In genomic region chr17:30101686-30102390, GRCh38 we compare ENCODE assay signal across 14 cellular contexts. TPM values are rescaled to one million over a fixed set of nuclear protein-coding genes. Genes with fewer than 3 reads are reported as not detected.
DNase-seq lines count a peak whose midpoint lies in the region; ATAC-seq, FAIRE-seq and TF ChIP-seq lines count a peak whose summit lies in the region.
"Had no signal": no experiment of that assay in that cellular context is flagged by ENCODE, and none has a peak within 500 bp of the region (broad histone marks: within the 10 kb centered on the region; RNA-seq: fewer than 3 reads in every experiment).

No MANE protein-coding gene starts in this region.

- DNase-seq in HepG2 (ENCODE audit: low spot score) (no peak), right lobe of liver (no peak), dermis blood vessel endothelial cell (peak; percentile 31), iris pigment epithelial cell (ENCODE audit: low read depth) (peak; percentile 18), BE2C (no peak), aorta (no peak), NCI-H2196 (lab: John Stamatoyannopoulos, UW; ENCODE audit: unreplicated experiment) (no peak)
- DNase-seq: Caco-2; CD8-positive, alpha-beta memory T cell; GF-D8; HCEC 1CT had no signal

- H3K4me2 ChIP-seq in HepG2 (ENCODE audit: low read depth, low read length) = peak overlapping the region; percentile 20; the same call in 1 of the 2 replicates
- H3K4me2 ChIP-seq: BLaER1 had no signal

- no peak for FAIRE-seq in HepG2 (lab: Jason Lieb, UNC)

- intact Hi-C loops in HepG2 (cut with micrococcal nuclease; ENCODE audit: unreplicated experiment) (no loop called here), right lobe of liver (cut with DNase I) (no loop called here), aorta (cut with DNase I) (no loop called here)

- H4K20me1 ChIP-seq in HepG2 (ENCODE audit: insufficient read depth, low read length) = no peaks in the 10 kb centered on the region
- H4K20me1 ChIP-seq: BLaER1 had no signal

- in situ Hi-C loops in HepG2 (cut with HindIII; ENCODE audit: extremely low pct_ligation_motif_present, low pct_unique_long_range_greater_than_20kb) = no loop called here

- POLR2A ChIA-PET in HepG2 (lab: Yijun Ruan, JAX) = no interaction called here

- H3K79me2 ChIP-seq in HepG2 (ENCODE audit: insufficient read depth, low read length) = no peaks in the 10 kb centered on the region

- no peak for TF ChIP-seq EP300 in HepG2 (IDR thresholded peaks at IDR 0.05; ENCODE audit: low read depth in 2 of 2, low read length in 2 of 2)
- no peak for TF ChIP-seq EP300 in HepG2 (CRISPR knock-in tag; IDR thresholded peaks at IDR 0.05; ENCODE audit: borderline replicate concordance)

- CTCF ChIA-PET in HepG2 (lab: Yijun Ruan, JAX; ENCODE audit: low intra/inter-chr PET ratio, low total read pairs) = no interaction called here

- H3K36me3 ChIP-seq in HepG2 (replicated peaks in 1 of 2; ENCODE audit: control insufficient read depth in 1 of 2, insufficient read depth in 2 of 2, low read length in 2 of 2) (no peaks in the 10 kb centered on the region), right lobe of liver (no peaks in the 10 kb centered on the region), BE2C (no peaks in the 10 kb centered on the region), aorta (ENCODE audit: control insufficient read depth in 1 of 2, insufficient read depth in 2 of 2, low read length in 1 of 2) (no peaks in the 10 kb centered on the region)
- H3K36me3 ChIP-seq: BLaER1 had no signal

- H3K4me1 ChIP-seq in HepG2 (ENCODE audit: insufficient read depth, low read length) = peaks cover 21% of the 10 kb centered on the region
- H3K4me1 ChIP-seq in right lobe of liver = no peaks in the 10 kb centered on the region
- H3K4me1 ChIP-seq in BE2C = no peaks in the 10 kb centered on the region
- no peaks in the 10 kb centered on the region for H3K4me1 ChIP-seq in aorta (ENCODE audit: control insufficient read depth in 1 of 2, insufficient read depth in 2 of 2, low read length in 2 of 2)
- H3K4me1 ChIP-seq: Caco-2 had no signal

- TF ChIP-seq RAD21 in HepG2 (CRISPR knock-in tag; IDR thresholded peaks at IDR 0.05) = no peak

- H3K9me3 ChIP-seq in HepG2 (ENCODE audit: low read length) = no peaks in the 10 kb centered on the region
- H3K9me3 ChIP-seq in right lobe of liver = no peaks in the 10 kb centered on the region
- H3K9me3 ChIP-seq in BE2C = no peaks in the 10 kb centered on the region
- no peaks in the 10 kb centered on the region for H3K9me3 ChIP-seq in aorta (ENCODE audit: control insufficient read depth, low read length)
- H3K9me3 ChIP-seq: BLaER1, Caco-2 had no signal

- no peak overlapping the region; a peak in 1 of 6 replicates for H3K4me3 ChIP-seq in HepG2 (replicated peaks in 1 of 3; ENCODE audit: insufficient read depth in 1 of 3, low read depth in 2 of 3, low read length in 3 of 3)
- H3K4me3 ChIP-seq in right lobe of liver = no peak overlapping the region
- no peak overlapping the region for H3K4me3 ChIP-seq in BE2C (ENCODE audit: low read depth, low read length)
- no peak overlapping the region for H3K4me3 ChIP-seq in aorta (ENCODE audit: low read length in 2 of 2)
- H3K4me3 ChIP-seq: BLaER1 had no signal

- H3K27ac ChIP-seq in HepG2 (ENCODE audit: extremely low read length, insufficient read depth, low read length) (no peak overlapping the region), right lobe of liver (no peak overlapping the region), aorta (ENCODE audit: low read depth in 1 of 2, low read length in 2 of 2) (no peak overlapping the region)
- H3K27ac ChIP-seq: 22Rv1, BLaER1 had no signal

- H3K9ac ChIP-seq in HepG2 (ENCODE audit: insufficient read depth, low read depth, low read length) = no peak overlapping the region
- H3K9ac ChIP-seq: BLaER1 had no signal

- BruUV-seq in HepG2 (replicated peaks; lab: Mats Ljungman, UMichigan) = no TSS peak

- peak overlapping the region; percentile 33 for H2AFZ ChIP-seq in HepG2 (ENCODE audit: low read length)

- 25% methylated on average over 4 of the region's 4 CpGs for WGBS in HepG2 (ENCODE audit: low lambda C conversion rate)
- WGBS in right lobe of liver (ENCODE audit: insufficient coverage, low coverage, low lambda C conversion rate, missing lambda C conversion rate) = 32% methylated on average over 4 of the region's 4 CpGs
- 53 to 57% methylated on average over 4 of the region's 4 CpGs for WGBS in aorta, 2 donors

- TF ChIP-seq CTCF in HepG2 (CRISPR knock-in tag; IDR thresholded peaks at IDR 0.05) = no peak
- no peak for TF ChIP-seq CTCF in right lobe of liver (IDR thresholded peaks at IDR 0.05)
- no peak for TF ChIP-seq CTCF in BE2C (IDR thresholded peaks at IDR 0.05; ENCODE audit: low read depth, low read length)

- H3K27me3 ChIP-seq in HepG2 (ENCODE audit: control insufficient read depth in 1 of 2, insufficient read depth in 2 of 2, low read length in 2 of 2) = no peaks in the 10 kb centered on the region
- H3K27me3 ChIP-seq in right lobe of liver = no peaks in the 10 kb centered on the region
- H3K27me3 ChIP-seq in BE2C = no peaks in the 10 kb centered on the region
- no peaks in the 10 kb centered on the region for H3K27me3 ChIP-seq in aorta (ENCODE audit: control insufficient read depth in 1 of 2, insufficient read depth in 2 of 2, low read length in 1 of 2)
- H3K27me3 ChIP-seq: BLaER1 had no signal

- TF ChIP-seq POLR2A in HepG2 (IDR thresholded peaks at IDR 0.05; ENCODE audit: insufficient read depth in 1 of 2, low read depth in 2 of 2, low read length in 2 of 2) (no peak), right lobe of liver (IDR thresholded peaks at IDR 0.05) (no peak)

- ATAC-seq in HepG2 (no peak), right lobe of liver (no peak), HG02885 (IDR thresholded peaks at IDR 0.05; ENCODE audit: poor library complexity, unreplicated experiment) (no peak), aorta (ENCODE audit: low FRiP score) (no peak)

TF ChIP-seq in HepG2, 621 proteins besides CTCF, POLR2A, EP300 and RAD21 (continues in another document):
- no peak for TF ChIP-seq SOX13 (IDR thresholded peaks at IDR 0.05)
- peak in 1 of 2 experiments; percentile 39; a peak in 1 of 4 replicates for TF ChIP-seq SOX13 (CRISPR knock-in tag; conservative IDR thresholded peaks at IDR 0.05 in 1 of 2, IDR thresholded peaks at IDR 0.05 in 1 of 2)

RNA-seq across cellular contexts. Expression of gene NSRP1, which starts 14.8 kb away (rescaled TPM):
- total RNA-seq in HepG2 (2016; rRNA removed; fragmentation: Illumina TruSeq; extraction: Trizol) (12.7 and 14.3 TPM in 2 replicates), right lobe of liver (10 to 100 TPM in 1 of 6 experiments, 1 to 10 TPM in 5; 5.8 to 11.7 (median 8.1) TPM), dermis blood vessel endothelial cell (10.6 and 13.0 TPM in 2 replicates), aorta (10 to 100 TPM; 59.9 to 60.0 TPM)
- 4.8 and 4.9 TPM in 2 replicates for total RNA-seq in HepG2 (2016; cell fraction: cytosol; rRNA removed; fragmentation: Illumina TruSeq; extraction: Trizol; ENCODE audit: low read depth)
- 11.4 and 13.2 TPM in 2 replicates for total RNA-seq in HepG2 (2016; cell fraction: insoluble cytoplasmic fraction; rRNA removed; fragmentation: Illumina TruSeq; extraction: Trizol)
- total RNA-seq in HepG2 (2016; cell fraction: membrane; rRNA removed; fragmentation: Illumina TruSeq; extraction: Trizol) = 6.2 and 6.9 TPM in 2 replicates
- total RNA-seq in HepG2 (2016; cell fraction: nucleus; rRNA removed; fragmentation: Illumina TruSeq; extraction: Trizol) = 17.0 and 18.8 TPM in 2 replicates
- polyA plus RNA-seq in HepG2 (2011; rRNA removed) (6.9 and 7.0 TPM in 2 replicates), aorta (10 to 100 TPM; 39.5 to 91.9 TPM)
- polyA plus RNA-seq in HepG2 (2011; cell fraction: cytosol; rRNA removed) = 4.6 and 5.9 TPM in 2 replicates
- 7.8 and 8.7 TPM in 2 replicates for polyA plus RNA-seq in HepG2 (2011; cell fraction: nucleus; rRNA removed)
- polyA plus RNA-seq in HepG2 (2012) = 9.8 and 14.0 TPM in 2 replicates
- 2.3 and 2.7 TPM in 2 replicates for polyA plus RNA-seq in HepG2 (2016; cell fraction: cytosol; fragmentation: Illumina TruSeq; extraction: Trizol; ENCODE audit: low read depth)
- 20.2 and 23.2 TPM in 2 replicates for polyA plus RNA-seq in HepG2 (2016; cell fraction: insoluble cytoplasmic fraction; fragmentation: Illumina TruSeq; extraction: Trizol; ENCODE audit: low read depth)
- 4.3 and 5.8 TPM in 2 replicates for polyA plus RNA-seq in HepG2 (2016; cell fraction: membrane; fragmentation: Illumina TruSeq; extraction: Trizol; ENCODE audit: low read depth)
- 29.8 and 32.2 TPM in 2 replicates for polyA plus RNA-seq in HepG2 (2016; cell fraction: nucleus; fragmentation: Illumina TruSeq; extraction: Trizol; ENCODE audit: insufficient read depth, low read depth)
- 5.6 and 19.0 TPM in 2 replicates for polyA minus RNA-seq in HepG2 (2011; rRNA and poly(A)+ RNA removed; ENCODE audit: low replicate concordance)
- polyA minus RNA-seq in HepG2 (2011; cell fraction: cytosol; rRNA and poly(A)+ RNA removed) = 3.8 and 5.9 TPM in 2 replicates
- 31.1 and 34.6 TPM in 2 replicates for polyA minus RNA-seq in HepG2 (2011; cell fraction: nucleus; rRNA and poly(A)+ RNA removed)
- polyA plus RNA-seq in BE2C (2012; ENCODE audit: insufficient read depth, insufficient read length, low read depth) = 16.4 TPM

Comparison
In these comparisons a context has a peak if more than half of its experiments do, and no peak if none do; other contexts are left out.
1. DNase-seq: peak in dermis blood vessel endothelial cell (single experiment) and iris pigment epithelial cell (single experiment); none in HepG2 (single experiment), right lobe of liver (0 of 3), BE2C (single experiment), aorta (0 of 2) and NCI-H2196 (single experiment).